In the genomic region with DNA sequence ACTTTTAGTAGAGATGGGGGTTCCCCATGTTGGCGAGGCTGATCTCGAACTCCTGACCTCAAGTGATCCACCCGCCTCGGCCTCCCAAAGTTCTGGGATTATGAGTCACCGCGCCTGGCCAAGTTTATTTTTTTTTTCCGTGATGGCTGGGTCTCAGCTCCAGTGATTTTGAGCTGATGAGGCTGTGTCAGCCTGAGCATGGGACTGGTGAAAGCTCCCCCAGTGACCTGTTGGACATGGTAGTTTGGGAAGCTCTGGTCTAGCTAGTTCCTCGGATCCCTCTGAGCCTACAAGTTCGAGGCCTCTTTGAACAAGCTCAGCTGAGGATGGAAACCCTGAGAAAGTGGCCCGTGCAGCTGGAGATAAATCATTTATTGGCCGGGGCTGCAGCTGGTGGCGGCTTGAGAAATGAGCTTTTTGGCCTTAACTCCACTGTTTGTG, we compare ENCODE assay signal across 1 cellular context.
TF ChIP-seq lines count a peak whose summit lies in the region.

No MANE protein-coding gene starts in this region.

TF ChIP-seq in HepG2, 621 proteins besides CTCF, POLR2A, EP300 and RAD21 (continued from another document):
- TF ChIP-seq, protein P1, sequence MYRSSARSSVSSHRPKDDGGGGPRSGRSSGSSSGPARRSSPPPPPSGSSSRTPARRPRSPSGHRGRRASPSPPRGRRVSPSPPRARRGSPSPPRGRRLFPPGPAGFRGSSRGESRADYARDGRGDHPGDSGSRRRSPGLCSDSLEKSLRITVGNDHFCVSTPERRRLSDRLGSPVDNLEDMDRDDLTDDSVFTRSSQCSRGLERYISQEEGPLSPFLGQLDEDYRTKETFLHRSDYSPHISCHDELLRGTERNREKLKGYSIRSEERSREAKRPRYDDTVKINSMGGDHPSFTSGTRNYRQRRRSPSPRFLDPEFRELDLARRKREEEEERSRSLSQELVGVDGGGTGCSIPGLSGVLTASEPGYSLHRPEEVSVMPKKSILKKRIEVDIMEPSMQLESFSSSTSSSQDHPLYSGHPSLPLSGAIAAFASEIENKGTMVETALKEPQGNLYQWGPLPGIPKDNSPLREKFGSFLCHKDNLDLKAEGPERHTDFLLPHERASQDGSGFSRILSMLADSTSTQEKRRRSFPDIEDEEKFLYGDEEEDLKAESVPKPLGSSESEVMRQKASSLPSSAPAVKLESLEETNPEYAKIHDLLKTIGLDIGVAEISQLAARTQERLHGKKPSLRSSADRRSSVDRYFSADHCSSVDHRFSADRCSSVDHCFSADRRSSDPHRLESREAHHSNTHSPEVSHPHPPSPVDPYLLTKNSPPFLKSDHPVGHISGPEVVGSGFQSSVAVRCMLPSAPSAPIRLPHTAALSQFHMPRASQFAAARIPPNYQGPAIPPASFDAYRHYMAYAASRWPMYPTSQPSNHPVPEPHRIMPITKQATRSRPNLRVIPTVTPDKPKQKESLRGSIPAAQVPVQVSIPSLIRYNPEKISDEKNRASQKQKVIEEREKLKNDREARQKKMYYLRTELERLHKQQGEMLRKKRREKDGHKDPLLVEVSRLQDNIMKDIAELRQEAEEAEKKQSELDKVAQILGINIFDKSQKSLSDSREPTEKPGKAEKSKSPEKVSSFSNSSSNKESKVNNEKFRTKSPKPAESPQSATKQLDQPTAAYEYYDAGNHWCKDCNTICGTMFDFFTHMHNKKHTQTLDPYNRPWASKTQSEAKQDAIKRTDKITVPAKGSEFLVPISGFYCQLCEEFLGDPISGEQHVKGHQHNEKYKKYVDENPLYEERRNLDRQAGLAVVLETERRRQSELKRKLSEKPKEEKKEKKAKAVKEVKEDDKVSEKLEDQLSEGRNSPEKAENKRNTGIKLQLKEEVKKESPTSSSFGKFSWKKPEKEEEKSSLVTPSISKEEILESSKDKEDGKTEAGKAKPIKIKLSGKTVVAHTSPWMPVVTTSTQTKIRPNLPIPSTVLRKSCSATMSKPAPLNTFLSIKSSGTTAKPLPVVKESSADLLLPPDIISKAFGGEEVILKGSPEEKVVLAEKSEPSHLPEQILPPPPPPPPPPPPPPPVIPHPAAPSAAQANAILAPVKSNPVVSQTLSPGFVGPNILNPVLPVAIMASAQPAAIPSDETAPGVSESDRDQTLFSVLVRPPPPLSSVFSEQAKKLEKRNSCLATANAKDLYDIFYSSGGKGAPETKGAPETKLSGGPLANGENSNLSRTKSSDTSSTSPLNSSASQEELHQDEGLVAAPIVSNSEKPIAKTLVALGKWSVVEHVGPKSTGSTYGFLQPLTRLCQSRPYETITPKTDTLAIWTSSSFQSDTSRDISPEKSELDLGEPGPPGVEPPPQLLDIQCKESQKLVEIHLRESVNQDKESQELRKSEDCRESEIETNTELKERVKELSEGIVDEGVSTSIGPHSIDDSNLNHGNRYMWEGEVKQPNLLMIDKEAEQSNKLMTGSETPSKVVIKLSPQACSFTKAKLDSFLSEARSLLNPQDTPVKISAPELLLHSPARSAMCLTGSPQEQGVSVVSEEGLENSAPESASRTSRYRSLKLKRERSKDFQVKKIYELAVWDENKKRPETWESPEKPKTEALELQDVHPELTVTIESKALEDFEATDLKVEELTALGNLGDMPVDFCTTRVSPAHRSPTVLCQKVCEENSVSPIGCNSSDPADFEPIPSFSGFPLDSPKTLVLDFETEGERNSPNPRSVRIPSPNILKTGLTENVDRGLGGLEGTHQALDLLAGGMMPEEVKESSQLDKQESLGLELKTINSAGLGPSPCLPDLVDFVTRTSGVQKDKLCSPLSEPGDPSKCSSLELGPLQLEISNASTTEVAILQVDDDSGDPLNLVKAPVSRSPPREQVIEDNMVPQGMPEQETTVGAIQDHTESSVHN (CRISPR knock-in tag; IDR thresholded peaks at IDR 0.05) = no peak
- TF ChIP-seq ZIK1 (CRISPR knock-in tag; IDR thresholded peaks at IDR 0.05; ENCODE audit: borderline replicate concordance, low read depth) = no peak
- TF ChIP-seq RFX3 (CRISPR knock-in tag; IDR thresholded peaks at IDR 0.05) = no peak
- no peak for TF ChIP-seq ZBTB3 (CRISPR knock-in tag; IDR thresholded peaks at IDR 0.05; ENCODE audit: borderline replicate concordance, low read depth)
- no peak for TF ChIP-seq ZNF543 (CRISPR knock-in tag; IDR thresholded peaks at IDR 0.05)
